8 cellular contexts compared by ENCODE assay signal in genomic region chr17:50560185-50560824, GRCh38.
A peak's percentile ranks its signal among the peaks of the same experiment; 100 is the strongest.
DNase-seq lines count a peak whose midpoint lies in the region; ATAC-seq and TF ChIP-seq lines count a peak whose summit lies in the region.

Gene CACNA1G, plus strand, starts transcription at chr17:50560715. Its CDS starts 745 bp downstream, at chr17:50561460.

- DNase-seq in COLO668 (lab: John Stamatoyannopoulos, UW; ENCODE audit: unreplicated experiment) (peak; percentile 81), HK-2 (ENCODE audit: unreplicated experiment) (peak; percentile 79), NOMO-1 treated with DMSO at 0.1 percent for 48 hours (lab: John Stamatoyannopoulos, UW; ENCODE audit: unreplicated experiment) (peak; percentile 83), erythroblast (lab: John Stamatoyannopoulos, UW) (peak; percentile 82 to 86)
- DNase-seq in activated CD8-positive, alpha-beta memory T cell treated with anti-CD3 and anti-CD28 coated beads, Interleukin-2, amount 50 U/mL, for 48 hours: peak; percentile 92
- DNase-seq in stimulated activated CD8-positive, alpha-beta memory T cell treated with anti-CD3 and anti-CD28 coated beads, Interleukin-4, amount 100 ng/mL, for 1 hour (ENCODE audit: low read depth in 2 of 2, low spot score in 1 of 2): peak; percentile 57 to 70

- peaks cover 29% of the 10 kb centered on the region for H3K4me1 ChIP-seq in mucosa of stomach (ENCODE audit: control insufficient read depth, insufficient read depth, low read length)

- H3K36me3 ChIP-seq in mucosa of stomach (ENCODE audit: control insufficient read depth, insufficient read depth, low read length): no peaks in the 10 kb centered on the region

- peaks cover 66% of the 10 kb centered on the region for H3K27me3 ChIP-seq in mucosa of stomach (ENCODE audit: control insufficient read depth, insufficient read depth, low read length)

- TF ChIP-seq POLR2A in erythroblast (IDR thresholded peaks at IDR 0.05; ENCODE audit: low read length): no peak

- peak within 1 kb of the TSS; percentile 15 for H3K9ac ChIP-seq in mucosa of stomach (ENCODE audit: low read length)

- peak within 1 kb of the TSS; percentile 80 for H3K4me3 ChIP-seq in mucosa of stomach (ENCODE audit: low read length)

- peak; percentile 55 for ATAC-seq in GM19468 (IDR thresholded peaks at IDR 0.05; ENCODE audit: extremely low read depth, unreplicated experiment)

- no peaks in the 10 kb centered on the region for H3K9me3 ChIP-seq in mucosa of stomach (ENCODE audit: control insufficient read depth, low read length)

Comparison
In these comparisons a context has a peak if more than half of its experiments do, and no peak if none do; other contexts are left out.
1. Peak in every context shown above with its lines: DNase-seq, ATAC-seq and H3K4me3 ChIP-seq.